In genomic region chr17:31093866-31094599, GRCh38 we compare ENCODE assay signal across 8 cellular contexts. TPM values are rescaled to one million over a fixed set of nuclear protein-coding genes. Genes with fewer than 3 reads are reported as not detected.
A peak's percentile ranks its signal among the peaks of the same experiment; 100 is the strongest.
DNase-seq lines count a peak whose midpoint lies in the region; ATAC-seq, FAIRE-seq and TF ChIP-seq lines count a peak whose summit lies in the region.

No MANE protein-coding gene starts in this region.

- H3K4me1 ChIP-seq in HAP-1 (peaks cover 12% of the 10 kb centered on the region), astrocyte (ENCODE audit: insufficient read depth, low read length) (peaks cover 14% of the 10 kb centered on the region), lung (ENCODE audit: control insufficient read depth in 2 of 2, insufficient read depth in 2 of 2, low read length in 2 of 2) (no peaks in the 10 kb centered on the region), vagina (peaks cover 14% of the 10 kb centered on the region)

- TF ChIP-seq CTCF in AG09309 (IDR thresholded peaks at IDR 0.05; ENCODE audit: control insufficient read depth, insufficient read depth, low read depth, low read length, missing control alignments) (no peak), astrocyte (IDR thresholded peaks at IDR 0.05; ENCODE audit: insufficient read depth, low read depth, low read length) (no peak), lung (IDR thresholded peaks at IDR 0.05; ENCODE audit: control extremely low read depth, extremely low read depth) (no peak), vagina (IDR thresholded peaks at IDR 0.05) (no peak), GM13977 (IDR thresholded peaks at IDR 0.05; ENCODE audit: extremely low read depth, insufficient read depth, missing control alignments) (no peak)

- ATAC-seq in lung (ENCODE audit: insufficient read depth, low FRiP score) (no peak), HG03135 (IDR thresholded peaks at IDR 0.05; ENCODE audit: unreplicated experiment) (no peak)

- H3K4me3 ChIP-seq in AG09309 (ENCODE audit: control insufficient read depth, low read depth, low read length) (peak overlapping the region; percentile 97), HAP-1 (peak overlapping the region; percentile 82), astrocyte (ENCODE audit: insufficient read depth, low read depth, low read length) (peak overlapping the region; percentile 48), lung (peak overlapping the region; percentile 54), vagina (peak overlapping the region; percentile 68 to 97)

- no peaks in the 10 kb centered on the region for H3K27me3 Mint-ChIP-seq in astrocyte (ENCODE audit: low read depth, unreplicated experiment)

- H3K36me3 ChIP-seq in HAP-1 (replicated peaks) (no peaks in the 10 kb centered on the region; the same call in 1 of the 2 replicates), astrocyte (ENCODE audit: insufficient read depth, low read length) (no peaks in the 10 kb centered on the region), lung (ENCODE audit: control insufficient read depth in 2 of 2, insufficient read depth in 2 of 2, low read length in 2 of 2) (no peaks in the 10 kb centered on the region), vagina (no peaks in the 10 kb centered on the region)

- peak overlapping the region; percentile 95 for H3K4me2 ChIP-seq in astrocyte (ENCODE audit: low read length)

- H3K27ac ChIP-seq in astrocyte (ENCODE audit: low read depth, low read length) (peak overlapping the region; percentile 55), lung (ENCODE audit: low read depth in 1 of 2, low read length in 1 of 2) (peak overlapping the region; percentile 72 to 90), vagina (peak overlapping the region; percentile 96)

- H3K36me3 Mint-ChIP-seq in astrocyte (ENCODE audit: low read depth, unreplicated experiment), result no peaks in the 10 kb centered on the region

- no peak for TF ChIP-seq POLR2A in vagina (IDR thresholded peaks at IDR 0.05)

- peak overlapping the region; percentile 38 for H2AFZ ChIP-seq in astrocyte (ENCODE audit: low read depth, low read length)

- in situ Hi-C loops in HAP-1 (cut with MboI; ENCODE audit: low sequenced_read_pairs) (no loop called here), GM13977 (cut with MboI; ENCODE audit: low pct_unique_long_range_greater_than_20kb, low sequenced_read_pairs, unreplicated experiment) (no loop called here)

- no peak for FAIRE-seq in astrocyte (lab: Jason Lieb, UNC)

- DNase-seq in AG09309 (ENCODE audit: low read depth) (no peak), HAP-1 (ENCODE audit: low spot score in 2 of 2) (no peak), astrocyte (ENCODE audit: low read depth) (no peak), lung (ENCODE audit: low spot score) (no peak), vagina (ENCODE audit: extremely low spot score in 2 of 2) (no peak), GM13977 (ENCODE audit: low spot score) (no peak), NCI-H526 treated with DMSO at 0.1 percent for 48 hours (lab: John Stamatoyannopoulos, UW) (no peak)

- WGBS in lung, 2 donors, result 42 to 43% methylated on average over 17 of the region's 17 CpGs

- H3K9me3 Mint-ChIP-seq in astrocyte (ENCODE audit: unreplicated experiment), result no peaks in the 10 kb centered on the region

- peak overlapping the region; percentile 97 for H3K9ac ChIP-seq in astrocyte (ENCODE audit: low read length)

- H3K79me2 ChIP-seq in astrocyte (ENCODE audit: insufficient read depth, low read length), result peaks cover 37% of the 10 kb centered on the region

- no peaks in the 10 kb centered on the region for H3K9me3 ChIP-seq in HAP-1
- H3K9me3 ChIP-seq in astrocyte (ENCODE audit: insufficient read depth, low read depth, low read length), result no peaks in the 10 kb centered on the region
- H3K9me3 ChIP-seq in lung (ENCODE audit: control insufficient read depth in 2 of 2, insufficient read depth in 1 of 2, low read length in 1 of 2), result no peaks in the 10 kb centered on the region
- H3K9me3 ChIP-seq in vagina, result no peaks in the 10 kb centered on the region

- intact Hi-C loops in vagina (cut with DNase I), result no loop called here

- peaks cover 9% of the 10 kb centered on the region for H3K4me1 Mint-ChIP-seq in astrocyte (ENCODE audit: low read depth, unreplicated experiment)

- H3K4me3 Mint-ChIP-seq in astrocyte (ENCODE audit: unreplicated experiment), result peak overlapping the region; percentile 89

- peaks cover 22% of the 10 kb centered on the region for H4K20me1 ChIP-seq in astrocyte (ENCODE audit: insufficient read depth, low read length)

- no peaks in the 10 kb centered on the region for H3K27me3 ChIP-seq in HAP-1 (ENCODE audit: low read depth)
- H3K27me3 ChIP-seq in astrocyte (ENCODE audit: insufficient read depth, low read length), result no peaks in the 10 kb centered on the region
- H3K27me3 ChIP-seq in lung (ENCODE audit: control insufficient read depth, insufficient read depth), result no peaks in the 10 kb centered on the region
- no peaks in the 10 kb centered on the region for H3K27me3 ChIP-seq in vagina

- peak overlapping the region; percentile 80 for H3K27ac Mint-ChIP-seq in astrocyte (ENCODE audit: unreplicated experiment)

RNA-seq across cellular contexts. Expression of gene NF1, which starts 0.7 kb away (rescaled TPM):
- total RNA-seq in astrocyte (53.7 and 54.9 TPM in 2 replicates), lung (100 to 1,000 TPM in 1 of 2 donors, 10 to 100 TPM in 1; 41.7 to 116 TPM), vagina (58.7 TPM)
- 1 to 10 TPM; 8.4 to 9.2 TPM for polyA plus RNA-seq in lung
